ENCODE assay signal across 21 cellular contexts in genomic region chr9:127181595-127182190, GRCh38. TPM values are rescaled to one million over a fixed set of nuclear protein-coding genes. Genes with fewer than 3 reads are reported as not detected.
DNase-seq lines count a peak whose midpoint lies in the region; ATAC-seq and TF ChIP-seq lines count a peak whose summit lies in the region.
"Had no signal": no experiment of that assay in that cellular context is flagged by ENCODE, and none has a peak within 500 bp of the region (broad histone marks: within the 10 kb centered on the region; RNA-seq: fewer than 3 reads in every experiment).

No MANE protein-coding gene starts in this region.

- H3K36me3 ChIP-seq in esophagus (ENCODE audit: control insufficient read depth in 2 of 2, insufficient read depth in 2 of 2, low read length in 1 of 2) = peaks cover 0 to 2% of the 10 kb centered on the region in 2 donors
- peaks cover 0 to 9% (median 0%) of the 10 kb centered on the region in 6 donors for H3K36me3 ChIP-seq in spleen
- H3K36me3 ChIP-seq: MG63 had no signal

- no peaks in the 10 kb centered on the region for H3K9me3 ChIP-seq in esophagus (ENCODE audit: control insufficient read depth in 2 of 2, insufficient read depth in 1 of 2, low read depth in 1 of 2, low read length in 1 of 2)
- H3K9me3 ChIP-seq in spleen = no peaks in the 10 kb centered on the region
- H3K9me3 ChIP-seq: MG63 had no signal

- TF ChIP-seq CTCF in spleen (IDR thresholded peaks at IDR 0.05 in 8 of 11, conservative IDR thresholded peaks at IDR 0.05 in 3 of 11) (no peak), GM13977 (IDR thresholded peaks at IDR 0.05; ENCODE audit: extremely low read depth, insufficient read depth, missing control alignments) (no peak)

- H3K27ac ChIP-seq in esophagus (ENCODE audit: low read depth in 2 of 2, low read length in 1 of 2) (peak overlapping the region; percentile 56 to 80), spleen (peak overlapping the region in 5 of 8 donors; percentile 69 to 88 (median 81))
- H3K27ac ChIP-seq: 22Rv1 had no signal

- no peak for ATAC-seq in HG03432 (IDR thresholded peaks at IDR 0.05; ENCODE audit: unreplicated experiment)
- ATAC-seq: naive thymus-derived CD8-positive, alpha-beta T cell had no signal

- intact Hi-C loops in spleen (cut with DNase I; ENCODE audit: low total_unique reads) = no loop called here

- H3K4me1 ChIP-seq in esophagus (ENCODE audit: control insufficient read depth in 2 of 2, insufficient read depth in 2 of 2, low read length in 1 of 2) (peaks cover 5 to 21% of the 10 kb centered on the region in 2 donors), spleen (peaks cover 0 to 55% (median 24%) of the 10 kb centered on the region in 6 donors)

- no peak for TF ChIP-seq POLR2A in spleen (IDR thresholded peaks at IDR 0.05)

- no peak overlapping the region for H3K4me3 ChIP-seq in esophagus (ENCODE audit: low read depth in 1 of 2, low read length in 2 of 2)
- H3K4me3 ChIP-seq in spleen = no peak overlapping the region
- H3K4me3 ChIP-seq: MG63 had no signal

- WGBS in esophagus, 2 donors = 92 to 95% methylated on average over 6 of the region's 6 CpGs
- WGBS in spleen, 5 donors = 90 to 96% (median 94%) methylated on average over 6 of the region's 6 CpGs

- H3K27me3 ChIP-seq in esophagus (ENCODE audit: control insufficient read depth in 1 of 2, insufficient read depth in 2 of 2, low read length in 2 of 2) = no peaks in the 10 kb centered on the region
- no peaks in the 10 kb centered on the region for H3K27me3 ChIP-seq in spleen (replicated peaks in 1 of 7)
- H3K27me3 ChIP-seq: MG63 had no signal

- in situ Hi-C loops in GM13977 (cut with MboI; ENCODE audit: low pct_unique_long_range_greater_than_20kb, low sequenced_read_pairs, unreplicated experiment) = no loop called here

- DNase-seq in NCI-H82 (lab: John Stamatoyannopoulos, UW) (peak; percentile 67), NCI-H82 treated with DMSO at 0.1 percent for 48 hours (lab: John Stamatoyannopoulos, UW; ENCODE audit: unreplicated experiment) (no peak), NCI-H2171 treated with DMSO at 0.1 percent for 48 hours (lab: John Stamatoyannopoulos, UW) (peak; percentile 93), spleen (peak; percentile 17), GM13977 (ENCODE audit: low spot score) (no peak), AG20443 (ENCODE audit: low spot score) (no peak)
- DNase-seq: activated CD4-positive, alpha-beta T cell treated with anti-CD3 and anti-CD28 coated beads, Interleukin-2, amount 50 U/mL, for 1 hour; Calu3; HCEC 1CT; KG1; MG63; naive thymus-derived CD8-positive, alpha-beta T cell; NCI-H1105 treated with DMSO at 0.1 percent for 48 hours; NCI-H2029 treated with DMSO at 0.1 percent for 48 hours; NCI-H345; retina had no signal

RNA-seq across cellular contexts. Expression of gene ANGPTL2, which starts 59.3 kb away (rescaled TPM):
- 1 to 10 TPM; 1.9 to 5.8 TPM for polyA plus RNA-seq in esophagus
- 100 to 1,000 TPM in 1 of 7 donors, 10 to 100 TPM in 6; 45.4 to 103 (median 66.2) TPM for total RNA-seq in spleen
- polyA plus RNA-seq in spleen = 10 to 100 TPM in 2 of 3 donors, 1 to 10 TPM in 1; 6.6 to 11.8 (median 11.8) TPM
- total RNA-seq: activated T-helper 2 cell treated with anti-CD3 and anti-CD28 coated beads, Interferon-gamma antibody, Interleukin-2, Interleukin-4, amounts not matched to agents 10 μg/mL and 5 μg/mL and 100 μg/mL, durations not matched to agents 14 hours and 24 hours and 36 hours; Calu3; naive thymus-derived CD8-positive, alpha-beta T cell; OCI-LY7 had no signal
- polyA plus RNA-seq: naive thymus-derived CD8-positive, alpha-beta T cell had no signal

Comparison
In these comparisons a context has a peak if more than half of its experiments do, and no peak if none do; other contexts are left out.
1. DNase-seq: peak in NCI-H82 (single experiment), NCI-H2171 treated with DMSO at 0.1 percent for 48 hours (single experiment) and spleen (single experiment); none in NCI-H82 treated with DMSO at 0.1 percent for 48 hours (single experiment), GM13977 (single experiment) and AG20443 (single experiment).